In genomic region chr3:150653110-150653561, GRCh38 we compare ENCODE assay signal across 17 cellular contexts. TPM values are rescaled to one million over a fixed set of nuclear protein-coding genes. Genes with fewer than 3 reads are reported as not detected.
A peak's percentile ranks its signal among the peaks of the same experiment; 100 is the strongest.
DNase-seq lines count a peak whose midpoint lies in the region; ATAC-seq and FAIRE-seq lines count a peak whose summit lies in the region.
"Had no signal": no experiment of that assay in that cellular context is flagged by ENCODE, and none has a peak within 500 bp of the region (broad histone marks: within the 10 kb centered on the region; RNA-seq: fewer than 3 reads in every experiment).

No MANE protein-coding gene starts in this region.

- peak; percentile 15 for DNase-seq in ELR (ENCODE audit: low read depth)
- no peak for DNase-seq in GM19239 (ENCODE audit: insufficient read length, low spot score)
- no peak for DNase-seq in cerebellum (ENCODE audit: low spot score)
- no peak for DNase-seq in NK-92 (lab: John Stamatoyannopoulos, UW; ENCODE audit: unreplicated experiment)
- no peak for DNase-seq in hippocampal formation (lab: John Stamatoyannopoulos, UW)
- DNase-seq in iPS-NIHi11 (ENCODE audit: low spot score) = no peak
- DNase-seq: activated CD4-positive, CD25-positive, alpha-beta regulatory T cell treated with anti-CD3 and anti-CD28 coated beads, Interleukin-2, amount 50 U/mL, for 72 hours; activated T-cell treated with anti-CD3 and anti-CD28 coated beads, Interleukin-2, amount 50 U/mL, for 24 hours; aorta; dorsolateral prefrontal cortex; PC-9; T-cell had no signal

- peak; percentile 82 for FAIRE-seq in GM19239 (lab: Jason Lieb, UNC)
- FAIRE-seq: D721Med, islet of Langerhans had no signal

- ATAC-seq in HG02763 (IDR thresholded peaks at IDR 0.05; ENCODE audit: unreplicated experiment) (peak; percentile 58), HG03457 (IDR thresholded peaks at IDR 0.05; ENCODE audit: unreplicated experiment) (peak; percentile 66)
- ATAC-seq: T-cell had no signal

RNA-seq across cellular contexts. Expression of gene SELENOT, which starts 50.0 kb away (rescaled TPM):
- 77.0 TPM for total RNA-seq in cerebellum

RNA-seq across cellular contexts. Expression of gene ERICH6, which starts 50.6 kb away (rescaled TPM):
- total RNA-seq in cerebellum = 0.27 TPM
- total RNA-seq: PC-9, progenitor cell of endocrine pancreas had no signal
